Comparison of ENCODE assay signal across 13 cellular contexts in genomic region chr3:10299679-10300078, GRCh38. TPM values are rescaled to one million over a fixed set of nuclear protein-coding genes. Genes with fewer than 3 reads are reported as not detected.
DNase-seq lines count a peak whose midpoint lies in the region; ATAC-seq, FAIRE-seq and TF ChIP-seq lines count a peak whose summit lies in the region.
"Had no signal": no experiment of that assay in that cellular context is flagged by ENCODE, and none has a peak within 500 bp of the region (broad histone marks: within the 10 kb centered on the region; RNA-seq: fewer than 3 reads in every experiment).

No MANE protein-coding gene starts in this region.

- H3K4me1 ChIP-seq in psoas muscle, result no peaks in the 10 kb centered on the region
- no peaks in the 10 kb centered on the region for H3K4me1 ChIP-seq in kidney (ENCODE audit: control insufficient read depth in 1 of 2, insufficient read depth in 1 of 2, low read depth in 1 of 2, low read length in 2 of 2)
- H3K4me1 ChIP-seq: upper lobe of left lung had no signal

- H3K27ac ChIP-seq in psoas muscle, result peak overlapping the region; percentile 9
- no peak overlapping the region for H3K27ac ChIP-seq in kidney (ENCODE audit: low read depth in 2 of 2, low read length in 2 of 2)
- H3K27ac ChIP-seq: upper lobe of left lung had no signal

- no peak overlapping the region for H3K9ac ChIP-seq in kidney (ENCODE audit: low read length in 2 of 2)

- H3K4me3 Mint-ChIP-seq in activated CD4-positive, alpha-beta memory T cell treated with anti-CD3 and anti-CD28 coated beads for 36 hours, result no peak overlapping the region
- no peak overlapping the region for H3K4me3 Mint-ChIP-seq in activated CD4-positive, alpha-beta memory T cell treated with anti-CD3 and anti-CD28 coated beads, Interleukin-2, amount 10 ng/mL, durations not matched to agents 7 days and 5 days
- no peak overlapping the region for H3K4me3 Mint-ChIP-seq in activated naive CD8-positive, alpha-beta T cell

- H3K27me3 ChIP-seq in psoas muscle (ENCODE audit: insufficient read depth in 3 of 3, low read length in 2 of 3), result no peaks in the 10 kb centered on the region
- H3K27me3 ChIP-seq: upper lobe of left lung had no signal

- peaks cover 10% of the 10 kb centered on the region for H3K4me1 Mint-ChIP-seq in activated CD4-positive, alpha-beta memory T cell treated with anti-CD3 and anti-CD28 coated beads for 36 hours (ENCODE audit: low read depth)
- peaks cover 12% of the 10 kb centered on the region for H3K4me1 Mint-ChIP-seq in activated CD4-positive, alpha-beta memory T cell treated with anti-CD3 and anti-CD28 coated beads, Interleukin-2, amount 10 ng/mL, durations not matched to agents 7 days and 5 days
- H3K4me1 Mint-ChIP-seq in activated naive CD8-positive, alpha-beta T cell (ENCODE audit: low read depth), result peaks cover 10% of the 10 kb centered on the region

- H3K4me3 ChIP-seq in psoas muscle, result no peak overlapping the region
- H3K4me3 ChIP-seq in kidney (ENCODE audit: low read length in 2 of 2), result no peak overlapping the region
- H3K4me3 ChIP-seq: upper lobe of left lung had no signal

- peaks cover 50% of the 10 kb centered on the region for H3K36me3 Mint-ChIP-seq in activated CD4-positive, alpha-beta memory T cell treated with anti-CD3 and anti-CD28 coated beads for 36 hours
- H3K36me3 Mint-ChIP-seq in activated CD4-positive, alpha-beta memory T cell treated with anti-CD3 and anti-CD28 coated beads, Interleukin-2, amount 10 ng/mL, durations not matched to agents 7 days and 5 days (ENCODE audit: low read depth), result peaks cover 68% of the 10 kb centered on the region
- peaks cover 6% of the 10 kb centered on the region for H3K36me3 Mint-ChIP-seq in activated naive CD8-positive, alpha-beta T cell

- H3K9me3 ChIP-seq in psoas muscle, result no peaks in the 10 kb centered on the region
- H3K9me3 ChIP-seq in kidney (ENCODE audit: control insufficient read depth in 1 of 2, low read length in 2 of 2), result no peaks in the 10 kb centered on the region
- H3K9me3 ChIP-seq: upper lobe of left lung had no signal

- CTCF ChIA-PET in activated CD4-positive, alpha-beta memory T cell treated with anti-CD3 and anti-CD28 coated beads for 36 hours (lab: Charles Lee), result interaction anchor here (0.6 to 1.0 kb wide), 2 partner anchors 10 to 13 kb away, joined by 3 read pairs; no protein-coding TSS in a partner anchor
- CTCF ChIA-PET in activated CD4-positive, alpha-beta memory T cell treated with anti-CD3 and anti-CD28 coated beads, Interleukin-2, amount 10 ng/mL, durations not matched to agents 7 days and 5 days (lab: Charles Lee), result interaction anchor here (1.2 kb wide), 1 partner anchor 36 kb away, joined by 3 read pairs; no protein-coding TSS in a partner anchor

- intact Hi-C loops in activated CD4-positive, alpha-beta memory T cell treated with anti-CD3 and anti-CD28 coated beads for 36 hours (cut with micrococcal nuclease), result no loop called here
- intact Hi-C loops in psoas muscle (cut with DNase I) (no loop called here), kidney (cut with DNase I) (no loop called here)

- peaks cover 16 to 87% of the 10 kb centered on the region in 2 donors for H3K36me3 ChIP-seq in psoas muscle (ENCODE audit: insufficient read depth in 1 of 2, low read depth in 1 of 2)
- H3K36me3 ChIP-seq in kidney (ENCODE audit: control insufficient read depth in 1 of 2, insufficient read depth in 2 of 2, low read length in 2 of 2), result peaks cover 35 to 47% of the 10 kb centered on the region in 2 donors

- peak overlapping the region; percentile 77 for H3K27ac Mint-ChIP-seq in activated CD4-positive, alpha-beta memory T cell treated with anti-CD3 and anti-CD28 coated beads for 36 hours
- H3K27ac Mint-ChIP-seq in activated CD4-positive, alpha-beta memory T cell treated with anti-CD3 and anti-CD28 coated beads, Interleukin-2, amount 10 ng/mL, durations not matched to agents 7 days and 5 days, result no peak overlapping the region
- H3K27ac Mint-ChIP-seq in activated naive CD8-positive, alpha-beta T cell, result peak overlapping the region; percentile 47

- DNase-seq in activated CD4-positive, alpha-beta memory T cell treated with anti-CD3 and anti-CD28 coated beads for 36 hours, result no peak
- no peak for DNase-seq in activated CD4-positive, alpha-beta memory T cell treated with anti-CD3 and anti-CD28 coated beads, Interleukin-2, amount 10 ng/mL, durations not matched to agents 7 days and 5 days
- DNase-seq in psoas muscle, result no peak
- no peak for DNase-seq in kidney
- no peak for DNase-seq in NCI-H2029 treated with DMSO at 0.1 percent for 48 hours (lab: John Stamatoyannopoulos, UW)
- DNase-seq in HCEC 1CT, result no peak
- DNase-seq: mammary epithelial cell, NCI-H2081 treated with DMSO at 0.1 percent for 48 hours, upper lobe of left lung had no signal

- no peaks in the 10 kb centered on the region for H3K9me3 Mint-ChIP-seq in activated CD4-positive, alpha-beta memory T cell treated with anti-CD3 and anti-CD28 coated beads for 36 hours
- no peaks in the 10 kb centered on the region for H3K9me3 Mint-ChIP-seq in activated CD4-positive, alpha-beta memory T cell treated with anti-CD3 and anti-CD28 coated beads, Interleukin-2, amount 10 ng/mL, durations not matched to agents 7 days and 5 days
- no peaks in the 10 kb centered on the region for H3K9me3 Mint-ChIP-seq in activated naive CD8-positive, alpha-beta T cell (ENCODE audit: low read depth)

- H3K27me3 Mint-ChIP-seq in activated CD4-positive, alpha-beta memory T cell treated with anti-CD3 and anti-CD28 coated beads for 36 hours, result no peaks in the 10 kb centered on the region
- no peaks in the 10 kb centered on the region for H3K27me3 Mint-ChIP-seq in activated CD4-positive, alpha-beta memory T cell treated with anti-CD3 and anti-CD28 coated beads, Interleukin-2, amount 10 ng/mL, durations not matched to agents 7 days and 5 days
- no peaks in the 10 kb centered on the region for H3K27me3 Mint-ChIP-seq in activated naive CD8-positive, alpha-beta T cell

- WGBS in psoas muscle, 3 donors, result 45 to 72% (median 61%) methylated on average over 6 of the region's 6 CpGs

- ATAC-seq in HG02623 (IDR thresholded peaks at IDR 0.05; ENCODE audit: unreplicated experiment), result peak; percentile 46
- peak in 3 of 4 donors; percentile 17 to 28 (median 22) for ATAC-seq in psoas muscle
- ATAC-seq: SK-N-SH treated with all-trans-retinoic acid at 6 μM for 48 hours had no signal

- TF ChIP-seq CTCF in psoas muscle (IDR thresholded peaks at IDR 0.05) (no peak), kidney (IDR thresholded peaks at IDR 0.05; ENCODE audit: borderline replicate concordance, extremely low read depth, insufficient read depth) (no peak)

- FAIRE-seq in kidney (lab: Jason Lieb, UNC), result no peak

- POLR2A ChIA-PET in activated CD4-positive, alpha-beta memory T cell treated with anti-CD3 and anti-CD28 coated beads for 36 hours (lab: Charles Lee), result no interaction called here
- POLR2A ChIA-PET in activated CD4-positive, alpha-beta memory T cell treated with anti-CD3 and anti-CD28 coated beads, Interleukin-2, amount 10 ng/mL, durations not matched to agents 7 days and 5 days (lab: Charles Lee), result no interaction called here

RNA-seq across cellular contexts. Expression of gene GHRL, which starts 6.9 kb away (rescaled TPM):
- total RNA-seq in activated CD4-positive, alpha-beta memory T cell treated with anti-CD3 and anti-CD28 coated beads for 36 hours, result under 1 TPM in 1 of 2 experiments, not detected in 1; 0.73 TPM
- total RNA-seq in activated CD4-positive, alpha-beta memory T cell treated with anti-CD3 and anti-CD28 coated beads, Interleukin-2, amount 10 ng/mL, durations not matched to agents 7 days and 5 days, result under 1 TPM; 0.91 to 0.95 TPM
- total RNA-seq in psoas muscle, result under 1 TPM in 1 of 4 donors, not detected in 3; 0.88 TPM
- polyA plus RNA-seq in psoas muscle, result under 1 TPM in 2 of 3 donors, not detected in 1; 0.16 to 0.18 TPM
- 1.2 TPM for total RNA-seq in kidney
- polyA plus RNA-seq in kidney (ENCODE audit: insufficient read depth, low read depth, low replicate concordance), result 0.73 TPM
- polyA plus RNA-seq: AG04450, mammary epithelial cell had no signal

RNA-seq across cellular contexts. Expression of gene SEC13, which starts 21.2 kb away (rescaled TPM):
- 10 to 100 TPM; 95.3 to 95.6 TPM for total RNA-seq in activated CD4-positive, alpha-beta memory T cell treated with anti-CD3 and anti-CD28 coated beads for 36 hours
- 10 to 100 TPM; 84.0 to 88.8 TPM for total RNA-seq in activated CD4-positive, alpha-beta memory T cell treated with anti-CD3 and anti-CD28 coated beads, Interleukin-2, amount 10 ng/mL, durations not matched to agents 7 days and 5 days
- 10 to 100 TPM; 56.3 to 95.5 (median 83.0) TPM for total RNA-seq in psoas muscle
- 100 to 1,000 TPM; 118 to 200 (median 181) TPM for polyA plus RNA-seq in psoas muscle
- total RNA-seq in kidney, result 81.2 TPM
- polyA plus RNA-seq in kidney (ENCODE audit: insufficient read depth, low read depth, low replicate concordance), result 136 TPM

RNA-seq across cellular contexts. Expression of gene TATDN2, which starts 51.4 kb away (rescaled TPM):
- total RNA-seq in activated CD4-positive, alpha-beta memory T cell treated with anti-CD3 and anti-CD28 coated beads for 36 hours, result 10 to 100 TPM; 36.9 to 39.4 TPM
- 10 to 100 TPM; 57.1 to 59.5 TPM for total RNA-seq in activated CD4-positive, alpha-beta memory T cell treated with anti-CD3 and anti-CD28 coated beads, Interleukin-2, amount 10 ng/mL, durations not matched to agents 7 days and 5 days
- total RNA-seq in psoas muscle (10 to 100 TPM; 16.3 to 22.7 (median 20.1) TPM), kidney (31.8 TPM)
- polyA plus RNA-seq in psoas muscle (10 to 100 TPM in 2 of 3 donors, 1 to 10 TPM in 1; 9.6 to 22.1 (median 16.0) TPM), kidney (ENCODE audit: insufficient read depth, low read depth, low replicate concordance) (15.5 TPM)
